In the genomic region with DNA sequence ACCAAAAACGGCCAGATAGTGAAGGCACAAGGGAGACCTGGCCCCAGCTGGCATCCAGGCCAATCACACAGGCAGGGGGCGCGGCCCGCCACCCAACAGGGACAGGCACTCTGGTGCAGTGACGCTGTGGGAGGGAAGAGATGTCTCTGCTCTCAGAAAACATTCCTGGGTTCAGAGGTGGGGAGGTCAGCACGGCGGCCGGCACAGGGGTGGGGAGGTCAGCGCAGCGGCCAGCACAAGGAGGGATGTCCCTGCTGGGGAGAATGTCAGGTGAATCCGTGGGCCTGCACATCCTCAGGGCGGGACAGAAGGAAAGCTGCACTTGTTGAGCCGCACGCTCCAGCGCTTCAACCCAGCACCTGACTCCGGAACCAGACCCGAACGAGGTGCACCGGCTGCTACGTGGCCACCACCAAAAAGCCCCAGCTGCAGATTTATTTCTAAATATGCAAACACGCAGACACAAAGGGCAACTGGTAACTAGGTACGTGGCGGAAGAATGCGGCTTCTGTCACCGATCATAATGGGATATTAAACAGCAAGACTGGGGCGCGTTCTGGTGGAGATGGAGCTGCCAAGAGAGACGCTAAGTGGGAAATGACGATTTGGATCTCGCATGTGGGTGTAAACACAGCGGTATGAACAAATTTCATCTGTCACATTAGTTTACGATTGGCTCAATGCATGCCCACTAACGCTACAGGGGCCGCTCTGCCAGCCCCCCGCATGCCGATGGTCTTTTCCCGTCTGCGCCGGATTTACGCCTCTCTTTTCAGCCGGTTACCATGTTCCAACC, we compare ENCODE assay signal across 19 cellular contexts. TPM values are rescaled to one million over a fixed set of nuclear protein-coding genes. Genes with fewer than 3 reads are reported as not detected.
A peak's percentile ranks its signal among the peaks of the same experiment; 100 is the strongest.
DNase-seq lines count a peak whose midpoint lies in the region; ATAC-seq, FAIRE-seq and TF ChIP-seq lines count a peak whose summit lies in the region.
"Had no signal": no experiment of that assay in that cellular context is flagged by ENCODE, and none has a peak within 500 bp of the region (broad histone marks: within the 10 kb centered on the region; RNA-seq: fewer than 3 reads in every experiment).

No MANE protein-coding gene starts in this region.

- peaks cover 15% of the 10 kb centered on the region for H3K36me3 Mint-ChIP-seq in endothelial cell (ENCODE audit: low read depth, unreplicated experiment)
- H3K36me3 Mint-ChIP-seq in activated T-cell treated with anti-CD3 and anti-CD28 coated beads, Interleukin-2, amount 50 U/mL, for 72 hours (ENCODE audit: insufficient read depth in 2 of 2) = peaks cover 0 to 1% of the 10 kb centered on the region in 2 donors

- H4K20me1 ChIP-seq in HepG2 (ENCODE audit: insufficient read depth, low read length) = no peaks in the 10 kb centered on the region
- no peaks in the 10 kb centered on the region for H4K20me1 ChIP-seq in mammary epithelial cell (ENCODE audit: insufficient read depth, low read length)

- TF ChIP-seq RAD21 in HepG2 (CRISPR knock-in tag; IDR thresholded peaks at IDR 0.05) = no peak

- dilution Hi-C loops in mammary epithelial cell (cut with HindIII; ENCODE audit: low sequenced_read_pairs) = loop anchor here (5.0 to 10.0 kb wide), 3 partner anchors 38 to 78 kb away; a partner anchor contains a TSS

- H3K4me3 Mint-ChIP-seq in endothelial cell (ENCODE audit: unreplicated experiment) = peak overlapping the region; percentile 8
- H3K4me3 Mint-ChIP-seq in activated T-cell treated with anti-CD3 and anti-CD28 coated beads, Interleukin-2, amount 50 U/mL, for 72 hours = no peak overlapping the region

- H3K79me2 ChIP-seq in HepG2 (ENCODE audit: insufficient read depth, low read length) (no peaks in the 10 kb centered on the region), mammary epithelial cell (ENCODE audit: insufficient read depth, low read length) (no peaks in the 10 kb centered on the region)

- FAIRE-seq in HepG2 (lab: Jason Lieb, UNC) = no peak
- FAIRE-seq: G401.6, GM19239 had no signal

- ATAC-seq in HepG2 (no peak), right lobe of liver (no peak), upper lobe of right lung (no peak)
- no peak for ATAC-seq in activated T-cell treated with anti-CD3 and anti-CD28 coated beads, Interleukin-2, amount 50 U/mL, for 72 hours (replicated peaks in 1 of 2)
- ATAC-seq: PC-3 had no signal

- no peak overlapping the region for H3K9ac ChIP-seq in HepG2 (ENCODE audit: insufficient read depth, low read depth, low read length)
- no peak overlapping the region for H3K9ac ChIP-seq in mammary epithelial cell (ENCODE audit: insufficient read depth, low read length)

- H3K36me3 ChIP-seq in HepG2 (replicated peaks in 1 of 2; ENCODE audit: control insufficient read depth in 1 of 2, insufficient read depth in 2 of 2, low read length in 2 of 2) = peaks cover 21 to 53% of the 10 kb centered on the region in 2 experiments; a peak in 4 of 5 replicates
- peaks cover 0 to 67% (median 22%) of the 10 kb centered on the region in 4 donors for H3K36me3 ChIP-seq in right lobe of liver
- H3K36me3 ChIP-seq in upper lobe of right lung = peaks cover 65% of the 10 kb centered on the region
- H3K36me3 ChIP-seq in mammary epithelial cell (ENCODE audit: insufficient read depth, low read length) = peaks cover 4% of the 10 kb centered on the region

- intact Hi-C loops in HepG2 (cut with micrococcal nuclease; ENCODE audit: unreplicated experiment) (no loop called here), right lobe of liver (cut with DNase I) (loop anchor here in 1 of 2 donors (10.0 kb wide), 1 partner anchor 205 kb away; no protein-coding TSS in a partner anchor), upper lobe of right lung (cut with DNase I) (no loop called here), mammary epithelial cell (cut with micrococcal nuclease) (no loop called here)

- H3K9me3 ChIP-seq in HepG2 (ENCODE audit: low read length) (no peaks in the 10 kb centered on the region), right lobe of liver (no peaks in the 10 kb centered on the region), upper lobe of right lung (no peaks in the 10 kb centered on the region), mammary epithelial cell (replicated peaks; ENCODE audit: insufficient read depth, low read length) (no peaks in the 10 kb centered on the region)

- H3K27ac Mint-ChIP-seq in endothelial cell (ENCODE audit: unreplicated experiment) = no peak overlapping the region
- H3K27ac Mint-ChIP-seq in activated T-cell treated with anti-CD3 and anti-CD28 coated beads, Interleukin-2, amount 50 U/mL, for 72 hours = no peak overlapping the region
- H3K27ac Mint-ChIP-seq: CD8-positive, alpha-beta memory T cell had no signal

- CTCF ChIA-PET in HepG2 (lab: Yijun Ruan, JAX; ENCODE audit: low intra/inter-chr PET ratio, low total read pairs) = no interaction called here
- CTCF ChIA-PET in mammary epithelial cell (lab: Charles Lee; ENCODE audit: low non-redundant PET) = no interaction called here

- no peaks in the 10 kb centered on the region for H3K9me3 Mint-ChIP-seq in endothelial cell (ENCODE audit: unreplicated experiment)
- no peaks in the 10 kb centered on the region for H3K9me3 Mint-ChIP-seq in activated T-cell treated with anti-CD3 and anti-CD28 coated beads, Interleukin-2, amount 50 U/mL, for 72 hours
- H3K9me3 Mint-ChIP-seq: CD8-positive, alpha-beta memory T cell had no signal

- 95% methylated on average over 41 of the region's 41 CpGs for WGBS in HepG2 (ENCODE audit: low lambda C conversion rate)
- WGBS in right lobe of liver (ENCODE audit: insufficient coverage, low coverage, low lambda C conversion rate, missing lambda C conversion rate) = 92% methylated on average over 25 of the region's 41 CpGs
- WGBS in mammary epithelial cell (ENCODE audit: low coverage, missing lambda C conversion rate) = 97% methylated on average over 37 of the region's 41 CpGs

- H2AFZ ChIP-seq in HepG2 (ENCODE audit: low read length) (no peak overlapping the region), mammary epithelial cell (ENCODE audit: low read depth, low read length) (no peak overlapping the region)

- TF ChIP-seq POLR2A in HepG2 (IDR thresholded peaks at IDR 0.05; ENCODE audit: insufficient read depth in 1 of 2, low read depth in 2 of 2, low read length in 2 of 2) (no peak), right lobe of liver (IDR thresholded peaks at IDR 0.05) (no peak)

- no peaks in the 10 kb centered on the region for H3K27me3 Mint-ChIP-seq in endothelial cell (ENCODE audit: unreplicated experiment)
- no peaks in the 10 kb centered on the region for H3K27me3 Mint-ChIP-seq in activated T-cell treated with anti-CD3 and anti-CD28 coated beads, Interleukin-2, amount 50 U/mL, for 72 hours (ENCODE audit: low read depth)
- H3K27me3 Mint-ChIP-seq: CD8-positive, alpha-beta memory T cell had no signal

- H3K4me1 ChIP-seq in HepG2 (ENCODE audit: insufficient read depth, low read length) (no peaks in the 10 kb centered on the region), right lobe of liver (no peaks in the 10 kb centered on the region), upper lobe of right lung (peaks cover 11% of the 10 kb centered on the region), mammary epithelial cell (ENCODE audit: insufficient read depth, low read length) (no peaks in the 10 kb centered on the region)

- in situ Hi-C loops in HepG2 (cut with HindIII; ENCODE audit: extremely low pct_ligation_motif_present, low pct_unique_long_range_greater_than_20kb) = no loop called here
- in situ Hi-C loops in mammary epithelial cell (cut with MboI; ENCODE audit: low sequenced_read_pairs in 2 of 2) = loop anchor here (25.0 kb wide), 1 partner anchor 208 kb away; no protein-coding TSS in a partner anchor

- TF ChIP-seq EP300 in HepG2 (IDR thresholded peaks at IDR 0.05; ENCODE audit: low read depth in 2 of 2, low read length in 2 of 2) (no peak), HepG2 (CRISPR knock-in tag; IDR thresholded peaks at IDR 0.05; ENCODE audit: borderline replicate concordance) (no peak)

- H3K4me3 ChIP-seq in HepG2 (replicated peaks in 1 of 3; ENCODE audit: insufficient read depth in 1 of 3, low read depth in 2 of 3, low read length in 3 of 3) (no peak overlapping the region), right lobe of liver (no peak overlapping the region), upper lobe of right lung (no peak overlapping the region), mammary epithelial cell (replicated peaks in 1 of 3; ENCODE audit: insufficient read depth in 1 of 3, low read depth in 2 of 3, low read length in 3 of 3) (no peak overlapping the region)
- H3K4me3 ChIP-seq: SK-N-MC had no signal

- H3K27ac ChIP-seq in HepG2 (ENCODE audit: extremely low read length, insufficient read depth, low read length) (no peak overlapping the region), right lobe of liver (no peak overlapping the region), upper lobe of right lung (peak overlapping the region; percentile 65), mammary epithelial cell (ENCODE audit: insufficient read depth, low read depth, low read length) (no peak overlapping the region)
- H3K27ac ChIP-seq: C4-2B, SK-N-MC had no signal

- DNase-seq in HepG2 (ENCODE audit: low spot score) (no peak), right lobe of liver (no peak), endothelial cell (ENCODE audit: low spot score) (no peak), upper lobe of right lung (no peak), mammary epithelial cell (no peak)
- DNase-seq in activated T-cell treated with anti-CD3 and anti-CD28 coated beads, Interleukin-2, amount 50 U/mL, for 72 hours = no peak
- DNase-seq: AML-193; Calu3; CD8-positive, alpha-beta memory T cell; Kasumi-1; NCI-H1694; NCI-H446; NCI-H526; PC-3; SHP77 treated with DMSO at 0.1 percent for 48 hours had no signal

- POLR2A ChIA-PET in HepG2 (lab: Yijun Ruan, JAX) = no interaction called here

- H3K27me3 ChIP-seq in HepG2 (ENCODE audit: control insufficient read depth in 1 of 2, insufficient read depth in 2 of 2, low read length in 2 of 2) (no peaks in the 10 kb centered on the region), right lobe of liver (no peaks in the 10 kb centered on the region), upper lobe of right lung (no peaks in the 10 kb centered on the region), mammary epithelial cell (ENCODE audit: insufficient read depth, low read length) (no peaks in the 10 kb centered on the region)

- no peak for TF ChIP-seq CTCF in HepG2 (CRISPR knock-in tag; IDR thresholded peaks at IDR 0.05)
- no peak for TF ChIP-seq CTCF in right lobe of liver (IDR thresholded peaks at IDR 0.05)
- TF ChIP-seq CTCF in endothelial cell (IDR thresholded peaks at IDR 0.05; ENCODE audit: unreplicated experiment) = no peak
- TF ChIP-seq CTCF in upper lobe of right lung (IDR thresholded peaks at IDR 0.05) = no peak
- TF ChIP-seq CTCF in mammary epithelial cell (conservative IDR thresholded peaks at IDR 0.05 in 1 of 2, IDR thresholded peaks at IDR 0.05 in 1 of 2; ENCODE audit: extremely low read depth in 1 of 2, insufficient read depth in 1 of 2, low read depth in 1 of 2, low read length in 2 of 2) = no peak

- BruUV-seq in HepG2 (replicated peaks; lab: Mats Ljungman, UMichigan) (no TSS peak), mammary epithelial cell (replicated peaks; lab: Mats Ljungman, UMichigan) (no TSS peak)

- H3K4me2 ChIP-seq in HepG2 (ENCODE audit: low read depth, low read length) (no peak overlapping the region), mammary epithelial cell (ENCODE audit: insufficient read depth, low read depth, low read length) (no peak overlapping the region)

- peaks cover 3% of the 10 kb centered on the region for H3K4me1 Mint-ChIP-seq in endothelial cell (ENCODE audit: unreplicated experiment)
- H3K4me1 Mint-ChIP-seq in activated T-cell treated with anti-CD3 and anti-CD28 coated beads, Interleukin-2, amount 50 U/mL, for 72 hours (ENCODE audit: low read depth) = no peaks in the 10 kb centered on the region

RNA-seq across cellular contexts. Expression of a gene that starts 15.6 kb away (rescaled TPM):
- total RNA-seq in HepG2 (2016; rRNA removed; fragmentation: Illumina TruSeq; extraction: Trizol) (23.0 and 55.8 TPM in 2 replicates), right lobe of liver (100 to 1,000 TPM in 1 of 6 experiments, 10 to 100 TPM in 5; 60.9 to 104 (median 86.1) TPM), endothelial cell (ENCODE audit: unreplicated experiment) (57.2 TPM), upper lobe of right lung (87.3 TPM), mammary epithelial cell (10 to 100 TPM; 36.5 to 71.7 TPM)
- total RNA-seq in HepG2 (2016; cell fraction: cytosol; rRNA removed; fragmentation: Illumina TruSeq; extraction: Trizol; ENCODE audit: low read depth) = 18.5 and 23.3 TPM in 2 replicates
- 19.1 and 55.8 TPM in 2 replicates for total RNA-seq in HepG2 (2016; cell fraction: insoluble cytoplasmic fraction; rRNA removed; fragmentation: Illumina TruSeq; extraction: Trizol)
- total RNA-seq in HepG2 (2016; cell fraction: membrane; rRNA removed; fragmentation: Illumina TruSeq; extraction: Trizol) = 18.8 and 20.0 TPM in 2 replicates
- 52.6 and 64.0 TPM in 2 replicates for total RNA-seq in HepG2 (2016; cell fraction: nucleus; rRNA removed; fragmentation: Illumina TruSeq; extraction: Trizol)
- polyA plus RNA-seq in HepG2 (2011; rRNA removed) (23.4 and 33.6 TPM in 2 replicates), mammary epithelial cell (30.5 TPM)
- polyA plus RNA-seq in HepG2 (2011; cell fraction: cytosol; rRNA removed) = 20.1 and 34.6 TPM in 2 replicates
- polyA plus RNA-seq in HepG2 (2011; cell fraction: nucleus; rRNA removed) = 63.4 and 88.4 TPM in 2 replicates
- polyA plus RNA-seq in HepG2 (2012) = 22.8 and 28.0 TPM in 2 replicates
- polyA plus RNA-seq in HepG2 (2016; cell fraction: cytosol; fragmentation: Illumina TruSeq; extraction: Trizol; ENCODE audit: low read depth) = 5.7 and 7.1 TPM in 2 replicates
- polyA plus RNA-seq in HepG2 (2016; cell fraction: insoluble cytoplasmic fraction; fragmentation: Illumina TruSeq; extraction: Trizol; ENCODE audit: low read depth) = 19.7 and 23.4 TPM in 2 replicates
- polyA plus RNA-seq in HepG2 (2016; cell fraction: membrane; fragmentation: Illumina TruSeq; extraction: Trizol; ENCODE audit: low read depth) = 10.4 and 11.4 TPM in 2 replicates
- polyA plus RNA-seq in HepG2 (2016; cell fraction: nucleus; fragmentation: Illumina TruSeq; extraction: Trizol; ENCODE audit: insufficient read depth, low read depth) = 123 and 129 TPM in 2 replicates
- polyA minus RNA-seq in HepG2 (2011; rRNA and poly(A)+ RNA removed; ENCODE audit: low replicate concordance) = 53.9 and 165 TPM in 2 replicates
- 62.7 and 77.3 TPM in 2 replicates for polyA minus RNA-seq in HepG2 (2011; cell fraction: cytosol; rRNA and poly(A)+ RNA removed)
- polyA minus RNA-seq in HepG2 (2011; cell fraction: nucleus; rRNA and poly(A)+ RNA removed) = 25.7 and 27.8 TPM in 2 replicates
- 10 to 100 TPM; 49.8 to 63.6 TPM for total RNA-seq in activated T-cell treated with anti-CD3 and anti-CD28 coated beads, Interleukin-2, amount 50 U/mL, for 72 hours
- polyA minus RNA-seq in mammary epithelial cell = 28.5 TPM

RNA-seq across cellular contexts. Expression of a gene that starts 40.4 kb away (rescaled TPM):
- total RNA-seq in HepG2 (2016; rRNA removed; fragmentation: Illumina TruSeq; extraction: Trizol) (213 and 233 TPM in 2 replicates), right lobe of liver (10 to 100 TPM; 15.7 to 35.9 (median 23.3) TPM), endothelial cell (ENCODE audit: unreplicated experiment) (31.2 TPM), upper lobe of right lung (32.6 TPM), mammary epithelial cell (10 to 100 TPM; 14.7 to 98.1 TPM)
- 565 and 636 TPM in 2 replicates for total RNA-seq in HepG2 (2016; cell fraction: cytosol; rRNA removed; fragmentation: Illumina TruSeq; extraction: Trizol; ENCODE audit: low read depth)
- 209 and 214 TPM in 2 replicates for total RNA-seq in HepG2 (2016; cell fraction: insoluble cytoplasmic fraction; rRNA removed; fragmentation: Illumina TruSeq; extraction: Trizol)
- total RNA-seq in HepG2 (2016; cell fraction: membrane; rRNA removed; fragmentation: Illumina TruSeq; extraction: Trizol) = 441 and 487 TPM in 2 replicates
- total RNA-seq in HepG2 (2016; cell fraction: nucleus; rRNA removed; fragmentation: Illumina TruSeq; extraction: Trizol) = 99.9 and 114 TPM in 2 replicates
- polyA plus RNA-seq in HepG2 (2011; rRNA removed) (62.4 and 75.6 TPM in 2 replicates), mammary epithelial cell (112 TPM)
- polyA plus RNA-seq in HepG2 (2011; cell fraction: cytosol; rRNA removed) = 52.0 and 67.0 TPM in 2 replicates
- polyA plus RNA-seq in HepG2 (2011; cell fraction: nucleus; rRNA removed) = 67.0 and 99.7 TPM in 2 replicates
- polyA plus RNA-seq in HepG2 (2012) = 74.7 and 106 TPM in 2 replicates
- polyA plus RNA-seq in HepG2 (2016; cell fraction: cytosol; fragmentation: Illumina TruSeq; extraction: Trizol; ENCODE audit: low read depth) = 562 and 639 TPM in 2 replicates
- polyA plus RNA-seq in HepG2 (2016; cell fraction: insoluble cytoplasmic fraction; fragmentation: Illumina TruSeq; extraction: Trizol; ENCODE audit: low read depth) = 170 and 188 TPM in 2 replicates
- polyA plus RNA-seq in HepG2 (2016; cell fraction: membrane; fragmentation: Illumina TruSeq; extraction: Trizol; ENCODE audit: low read depth) = 357 and 397 TPM in 2 replicates
- 180 and 208 TPM in 2 replicates for polyA plus RNA-seq in HepG2 (2016; cell fraction: nucleus; fragmentation: Illumina TruSeq; extraction: Trizol; ENCODE audit: insufficient read depth, low read depth)
- 13.6 and 21.7 TPM in 2 replicates for polyA minus RNA-seq in HepG2 (2011; rRNA and poly(A)+ RNA removed; ENCODE audit: low replicate concordance)
- 4.9 and 8.2 TPM in 2 replicates for polyA minus RNA-seq in HepG2 (2011; cell fraction: cytosol; rRNA and poly(A)+ RNA removed)
- 26.2 and 31.2 TPM in 2 replicates for polyA minus RNA-seq in HepG2 (2011; cell fraction: nucleus; rRNA and poly(A)+ RNA removed)
- 10 to 100 TPM; 37.4 to 48.8 TPM for total RNA-seq in activated T-cell treated with anti-CD3 and anti-CD28 coated beads, Interleukin-2, amount 50 U/mL, for 72 hours
- polyA minus RNA-seq in mammary epithelial cell = 69.0 TPM

RNA-seq across cellular contexts. Expression of a gene that starts 40.6 kb away (rescaled TPM):
- total RNA-seq in HepG2 (2016; rRNA removed; fragmentation: Illumina TruSeq; extraction: Trizol) (8.5 and 18.8 TPM in 2 replicates), right lobe of liver (10 to 100 TPM; 11.9 to 27.6 (median 18.1) TPM), endothelial cell (ENCODE audit: unreplicated experiment) (43.8 TPM), upper lobe of right lung (40.2 TPM), mammary epithelial cell (10 to 100 TPM; 15.7 to 25.7 TPM)
- total RNA-seq in HepG2 (2016; cell fraction: cytosol; rRNA removed; fragmentation: Illumina TruSeq; extraction: Trizol; ENCODE audit: low read depth) = 5.0 and 7.5 TPM in 2 replicates
- 7.1 and 20.3 TPM in 2 replicates for total RNA-seq in HepG2 (2016; cell fraction: insoluble cytoplasmic fraction; rRNA removed; fragmentation: Illumina TruSeq; extraction: Trizol)
- 7.0 and 8.1 TPM in 2 replicates for total RNA-seq in HepG2 (2016; cell fraction: membrane; rRNA removed; fragmentation: Illumina TruSeq; extraction: Trizol)
- 24.5 and 27.8 TPM in 2 replicates for total RNA-seq in HepG2 (2016; cell fraction: nucleus; rRNA removed; fragmentation: Illumina TruSeq; extraction: Trizol)
- polyA plus RNA-seq in HepG2 (2011; rRNA removed) (16.1 and 19.7 TPM in 2 replicates), mammary epithelial cell (10.3 TPM)
- polyA plus RNA-seq in HepG2 (2011; cell fraction: cytosol; rRNA removed) = 4.0 and 8.2 TPM in 2 replicates
- polyA plus RNA-seq in HepG2 (2011; cell fraction: nucleus; rRNA removed) = 328 and 418 TPM in 2 replicates
- 9.5 and 16.4 TPM in 2 replicates for polyA plus RNA-seq in HepG2 (2012)
- polyA plus RNA-seq in HepG2 (2016; cell fraction: cytosol; fragmentation: Illumina TruSeq; extraction: Trizol; ENCODE audit: low read depth) = 2.4 and 2.5 TPM in 2 replicates
- 6.3 and 9.9 TPM in 2 replicates for polyA plus RNA-seq in HepG2 (2016; cell fraction: insoluble cytoplasmic fraction; fragmentation: Illumina TruSeq; extraction: Trizol; ENCODE audit: low read depth)
- 4.3 and 6.0 TPM in 2 replicates for polyA plus RNA-seq in HepG2 (2016; cell fraction: membrane; fragmentation: Illumina TruSeq; extraction: Trizol; ENCODE audit: low read depth)
- polyA plus RNA-seq in HepG2 (2016; cell fraction: nucleus; fragmentation: Illumina TruSeq; extraction: Trizol; ENCODE audit: insufficient read depth, low read depth) = 90.2 and 98.6 TPM in 2 replicates
- 14.1 and 21.0 TPM in 2 replicates for polyA minus RNA-seq in HepG2 (2011; rRNA and poly(A)+ RNA removed; ENCODE audit: low replicate concordance)
- 3.4 and 3.7 TPM in 2 replicates for polyA minus RNA-seq in HepG2 (2011; cell fraction: cytosol; rRNA and poly(A)+ RNA removed)
- polyA minus RNA-seq in HepG2 (2011; cell fraction: nucleus; rRNA and poly(A)+ RNA removed) = 39.0 and 47.9 TPM in 2 replicates
- 10 to 100 TPM; 39.1 to 55.0 TPM for total RNA-seq in activated T-cell treated with anti-CD3 and anti-CD28 coated beads, Interleukin-2, amount 50 U/mL, for 72 hours
- 3.9 TPM for polyA minus RNA-seq in mammary epithelial cell

RNA-seq across cellular contexts. Expression of a gene that starts 56.7 kb away (rescaled TPM):
- total RNA-seq in HepG2 (2016; rRNA removed; fragmentation: Illumina TruSeq; extraction: Trizol) (11.1 and 16.8 TPM in 2 replicates), right lobe of liver (1 to 10 TPM; 1.5 to 4.3 (median 2.1) TPM), endothelial cell (ENCODE audit: unreplicated experiment) (21.1 TPM), upper lobe of right lung (7.5 TPM), mammary epithelial cell (10 to 100 TPM in 1 of 2 donors, 1 to 10 TPM in 1; 8.7 to 13.1 TPM)
- 2.2 and 3.5 TPM in 2 replicates for total RNA-seq in HepG2 (2016; cell fraction: cytosol; rRNA removed; fragmentation: Illumina TruSeq; extraction: Trizol; ENCODE audit: low read depth)
- total RNA-seq in HepG2 (2016; cell fraction: insoluble cytoplasmic fraction; rRNA removed; fragmentation: Illumina TruSeq; extraction: Trizol) = 8.4 and 18.4 TPM in 2 replicates
- total RNA-seq in HepG2 (2016; cell fraction: membrane; rRNA removed; fragmentation: Illumina TruSeq; extraction: Trizol) = 5.8 and 6.2 TPM in 2 replicates
- total RNA-seq in HepG2 (2016; cell fraction: nucleus; rRNA removed; fragmentation: Illumina TruSeq; extraction: Trizol) = 10.7 and 12.3 TPM in 2 replicates
- polyA plus RNA-seq in HepG2 (2011; rRNA removed) (5.0 and 5.6 TPM in 2 replicates), mammary epithelial cell (6.1 TPM)
- 3.0 and 5.8 TPM in 2 replicates for polyA plus RNA-seq in HepG2 (2011; cell fraction: cytosol; rRNA removed)
- 31.7 and 46.2 TPM in 2 replicates for polyA plus RNA-seq in HepG2 (2011; cell fraction: nucleus; rRNA removed)
- polyA plus RNA-seq in HepG2 (2012) = 6.3 and 6.8 TPM in 2 replicates
- polyA plus RNA-seq in HepG2 (2016; cell fraction: cytosol; fragmentation: Illumina TruSeq; extraction: Trizol; ENCODE audit: low read depth) = 2.7 and 3.3 TPM in 2 replicates
- 11.8 and 13.5 TPM in 2 replicates for polyA plus RNA-seq in HepG2 (2016; cell fraction: insoluble cytoplasmic fraction; fragmentation: Illumina TruSeq; extraction: Trizol; ENCODE audit: low read depth)
- polyA plus RNA-seq in HepG2 (2016; cell fraction: membrane; fragmentation: Illumina TruSeq; extraction: Trizol; ENCODE audit: low read depth) = 4.3 and 4.6 TPM in 2 replicates
- polyA plus RNA-seq in HepG2 (2016; cell fraction: nucleus; fragmentation: Illumina TruSeq; extraction: Trizol; ENCODE audit: insufficient read depth, low read depth) = 35.7 and 41.4 TPM in 2 replicates
- polyA minus RNA-seq in HepG2 (2011; rRNA and poly(A)+ RNA removed; ENCODE audit: low replicate concordance) = 4.8 and 5.8 TPM in 2 replicates
- 3.0 and 4.2 TPM in 2 replicates for polyA minus RNA-seq in HepG2 (2011; cell fraction: cytosol; rRNA and poly(A)+ RNA removed)
- polyA minus RNA-seq in HepG2 (2011; cell fraction: nucleus; rRNA and poly(A)+ RNA removed) = 7.6 and 8.0 TPM in 2 replicates
- 10 to 100 TPM in 1 of 2 donors, 1 to 10 TPM in 1; 8.1 to 11.4 TPM for total RNA-seq in activated T-cell treated with anti-CD3 and anti-CD28 coated beads, Interleukin-2, amount 50 U/mL, for 72 hours
- polyA minus RNA-seq in mammary epithelial cell = 1.5 TPM
